In the genomic region with DNA sequence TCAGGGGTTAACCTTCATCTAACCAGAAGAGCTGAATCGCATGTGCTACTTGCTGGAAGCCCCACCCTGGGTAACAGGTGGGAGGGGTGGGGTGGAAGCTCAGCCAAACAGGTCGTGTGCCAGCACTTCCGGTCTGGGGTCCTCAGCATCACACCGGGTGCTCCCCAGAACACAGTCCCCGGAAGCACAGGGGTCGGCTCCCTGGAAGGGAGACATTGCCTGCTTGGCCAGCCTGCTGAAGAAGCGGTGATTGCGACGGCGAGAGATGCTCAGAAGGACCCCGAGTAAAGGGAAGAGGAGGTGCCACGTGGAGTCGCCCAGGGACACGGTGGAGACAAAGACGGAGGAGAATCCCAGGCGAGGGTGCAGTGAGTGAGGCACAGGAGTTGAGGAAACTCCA, we compare ENCODE assay signal across 10 cellular contexts. TPM values are rescaled to one million over a fixed set of nuclear protein-coding genes. Genes with fewer than 3 reads are reported as not detected.
"Had no signal": no experiment of that assay in that cellular context is flagged by ENCODE, and none has a peak within 500 bp of the region (broad histone marks: within the 10 kb centered on the region; RNA-seq: fewer than 3 reads in every experiment).

No MANE protein-coding gene starts in this region.

- H3K9me3 Mint-ChIP-seq: HFFc6, IgD-negative memory B cell had no signal

- FAIRE-seq: H1, H54 had no signal

- DNase-seq: H9, HCEC 1CT, HFFc6, Karpas-422, KBM-7 had no signal

- ATAC-seq: GM23338 had no signal

- H3K4me3 Mint-ChIP-seq: GM23338, H9, HFFc6, IgD-negative memory B cell had no signal

- H3K36me3 Mint-ChIP-seq: IgD-negative memory B cell had no signal

- H3K27ac Mint-ChIP-seq: GM23338, H9, HFFc6, IgD-negative memory B cell had no signal

RNA-seq across cellular contexts. Expression of gene MYT1, which starts 36.5 kb away (rescaled TPM):
- total RNA-seq: HFFc6, HT1080 had no signal
